In genomic region chr1:36501911-36502310, GRCh38 we compare ENCODE assay signal across 3 cellular contexts. TPM values are rescaled to one million over a fixed set of nuclear protein-coding genes. Genes with fewer than 3 reads are reported as not detected.
"Had no signal": no experiment of that assay in that cellular context is flagged by ENCODE, and none has a peak within 500 bp of the region (broad histone marks: within the 10 kb centered on the region; RNA-seq: fewer than 3 reads in every experiment).

No MANE protein-coding gene starts in this region.

RNA-seq across cellular contexts. Expression of gene CSF3R, which starts 19.2 kb away (rescaled TPM):
- total RNA-seq: LHCN-M2, M059J, MCF 10A had no signal
